In genomic region chr5:96064905-96065304, GRCh38 we compare ENCODE assay signal across 23 cellular contexts.
A peak's percentile ranks its signal among the peaks of the same experiment; 100 is the strongest.
DNase-seq lines count a peak whose midpoint lies in the region; ATAC-seq, FAIRE-seq and TF ChIP-seq lines count a peak whose summit lies in the region.
"Had no signal": no experiment of that assay in that cellular context is flagged by ENCODE, and none has a peak within 500 bp of the region (broad histone marks: within the 10 kb centered on the region; RNA-seq: fewer than 3 reads in every experiment).

No MANE protein-coding gene starts in this region.

- no peaks in the 10 kb centered on the region for H3K9me3 Mint-ChIP-seq in activated naive CD4-positive, alpha-beta T cell treated with anti-CD3 and anti-CD28 coated beads for 36 hours
- no peaks in the 10 kb centered on the region for H3K9me3 Mint-ChIP-seq in activated naive CD4-positive, alpha-beta T cell treated with anti-CD3 and anti-CD28 coated beads, Interleukin-2, amount 10 ng/mL, durations not matched to agents 7 days and 5 days
- peaks cover 4% of the 10 kb centered on the region for H3K9me3 Mint-ChIP-seq in T-helper 1 cell treated with Interleukin-12 subunit alpha and Interleukin-12 subunit beta and Interleukin-4 antibody, amounts not matched to agents 30 μg/mL and 1 μg/mL, for 36 hours
- H3K9me3 Mint-ChIP-seq in stimulated activated memory B cell treated with anti-CD40 and anti-IgM and Interleukin-4, amounts not matched to agents 10 μg/mL and 1 μg/mL and 100 μg/mL, for 72 hours: no peaks in the 10 kb centered on the region
- H3K9me3 Mint-ChIP-seq: CD4-positive, alpha-beta T cell had no signal

- H3K4me3 ChIP-seq in bronchial epithelial cell (ENCODE audit: low read depth, low read length): no peak overlapping the region
- H3K4me3 ChIP-seq: smooth muscle cell, tibial nerve had no signal

- intact Hi-C loops in activated naive CD4-positive, alpha-beta T cell treated with anti-CD3 and anti-CD28 coated beads for 36 hours (cut with micrococcal nuclease): loop anchor here (1.0 to 2.0 kb wide), 6 partner anchors 14 to 216 kb away; partner anchors contain the start of gene ELL2

- no peaks in the 10 kb centered on the region for H3K36me3 ChIP-seq in bronchial epithelial cell (ENCODE audit: control insufficient read depth, insufficient read depth, low read length)
- H3K36me3 ChIP-seq: tibial nerve had no signal

- no peaks in the 10 kb centered on the region for H3K36me3 Mint-ChIP-seq in activated naive CD4-positive, alpha-beta T cell treated with anti-CD3 and anti-CD28 coated beads for 36 hours (ENCODE audit: low read depth)
- no peaks in the 10 kb centered on the region for H3K36me3 Mint-ChIP-seq in activated naive CD4-positive, alpha-beta T cell treated with anti-CD3 and anti-CD28 coated beads, Interleukin-2, amount 10 ng/mL, durations not matched to agents 7 days and 5 days
- H3K36me3 Mint-ChIP-seq in T-helper 1 cell treated with Interleukin-12 subunit alpha and Interleukin-12 subunit beta and Interleukin-4 antibody, amounts not matched to agents 30 μg/mL and 1 μg/mL, for 36 hours (ENCODE audit: low read depth): peaks cover 2% of the 10 kb centered on the region
- H3K36me3 Mint-ChIP-seq in stimulated activated memory B cell treated with anti-CD40 and anti-IgM and Interleukin-4, amounts not matched to agents 10 μg/mL and 1 μg/mL and 100 μg/mL, for 72 hours: no peaks in the 10 kb centered on the region
- H3K36me3 Mint-ChIP-seq: activated naive CD8-positive, alpha-beta T cell treated with anti-CD3 and anti-CD28 coated beads, Interleukin-2, amount 10 ng/mL, durations not matched to agents 7 days and 5 days had no signal

- CTCF ChIA-PET in activated naive CD4-positive, alpha-beta T cell treated with anti-CD3 and anti-CD28 coated beads for 36 hours (lab: Charles Lee): interaction anchor here (0.6 to 1.3 kb wide), 2 partner anchors 13 to 165 kb away, joined by 4 to 6 read pairs; no protein-coding TSS in a partner anchor
- CTCF ChIA-PET in activated naive CD4-positive, alpha-beta T cell treated with anti-CD3 and anti-CD28 coated beads, Interleukin-2, amount 10 ng/mL, durations not matched to agents 7 days and 5 days (lab: Charles Lee): interaction anchor here (1.2 to 2.0 kb wide), 2 partner anchors 11 kb away, joined by 3 to 6 read pairs; no protein-coding TSS in a partner anchor

- peak; percentile 42 for ATAC-seq in stimulated activated memory B cell treated with anti-CD40 and anti-IgM and Interleukin-4, amounts not matched to agents 10 μg/mL and 1 μg/mL and 100 μg/mL, for 72 hours
- ATAC-seq in HG03520 (IDR thresholded peaks at IDR 0.05; ENCODE audit: unreplicated experiment): no peak
- ATAC-seq: Right ventricle myocardium inferior had no signal

- TF ChIP-seq CTCF in bronchial epithelial cell (IDR thresholded peaks at IDR 0.05; ENCODE audit: insufficient read depth, low read length, severe bottlenecking): no peak

- no peak overlapping the region for H3K4me3 Mint-ChIP-seq in activated naive CD4-positive, alpha-beta T cell treated with anti-CD3 and anti-CD28 coated beads for 36 hours
- no peak overlapping the region for H3K4me3 Mint-ChIP-seq in activated naive CD4-positive, alpha-beta T cell treated with anti-CD3 and anti-CD28 coated beads, Interleukin-2, amount 10 ng/mL, durations not matched to agents 7 days and 5 days
- H3K4me3 Mint-ChIP-seq in T-helper 1 cell treated with Interleukin-12 subunit alpha and Interleukin-12 subunit beta and Interleukin-4 antibody, amounts not matched to agents 30 μg/mL and 1 μg/mL, for 36 hours: no peak overlapping the region
- H3K4me3 Mint-ChIP-seq in stimulated activated memory B cell treated with anti-CD40 and anti-IgM and Interleukin-4, amounts not matched to agents 10 μg/mL and 1 μg/mL and 100 μg/mL, for 72 hours: no peak overlapping the region
- H3K4me3 Mint-ChIP-seq: activated naive CD8-positive, alpha-beta T cell treated with anti-CD3 and anti-CD28 coated beads, Interleukin-2, amount 10 ng/mL, durations not matched to agents 7 days and 5 days; CD4-positive, alpha-beta T cell had no signal

- FAIRE-seq in bronchial epithelial cell (lab: Jason Lieb, UNC): no peak
- FAIRE-seq in frontal cortex (lab: Jason Lieb, UNC): no peak

- peaks cover 31% of the 10 kb centered on the region for H3K4me1 Mint-ChIP-seq in activated naive CD4-positive, alpha-beta T cell treated with anti-CD3 and anti-CD28 coated beads for 36 hours (ENCODE audit: low read depth)
- no peaks in the 10 kb centered on the region for H3K4me1 Mint-ChIP-seq in activated naive CD4-positive, alpha-beta T cell treated with anti-CD3 and anti-CD28 coated beads, Interleukin-2, amount 10 ng/mL, durations not matched to agents 7 days and 5 days
- peaks cover 24% of the 10 kb centered on the region for H3K4me1 Mint-ChIP-seq in T-helper 1 cell treated with Interleukin-12 subunit alpha and Interleukin-12 subunit beta and Interleukin-4 antibody, amounts not matched to agents 30 μg/mL and 1 μg/mL, for 36 hours (ENCODE audit: low read depth)
- peaks cover 6% of the 10 kb centered on the region for H3K4me1 Mint-ChIP-seq in stimulated activated memory B cell treated with anti-CD40 and anti-IgM and Interleukin-4, amounts not matched to agents 10 μg/mL and 1 μg/mL and 100 μg/mL, for 72 hours

- H3K27ac Mint-ChIP-seq in activated naive CD4-positive, alpha-beta T cell treated with anti-CD3 and anti-CD28 coated beads for 36 hours: peak overlapping the region; percentile 71
- H3K27ac Mint-ChIP-seq in activated naive CD4-positive, alpha-beta T cell treated with anti-CD3 and anti-CD28 coated beads, Interleukin-2, amount 10 ng/mL, durations not matched to agents 7 days and 5 days: no peak overlapping the region
- peak overlapping the region; percentile 62 for H3K27ac Mint-ChIP-seq in T-helper 1 cell treated with Interleukin-12 subunit alpha and Interleukin-12 subunit beta and Interleukin-4 antibody, amounts not matched to agents 30 μg/mL and 1 μg/mL, for 36 hours
- no peak overlapping the region for H3K27ac Mint-ChIP-seq in stimulated activated memory B cell treated with anti-CD40 and anti-IgM and Interleukin-4, amounts not matched to agents 10 μg/mL and 1 μg/mL and 100 μg/mL, for 72 hours
- H3K27ac Mint-ChIP-seq: activated naive CD8-positive, alpha-beta T cell treated with anti-CD3 and anti-CD28 coated beads, Interleukin-2, amount 10 ng/mL, durations not matched to agents 7 days and 5 days; CD4-positive, alpha-beta T cell had no signal

- no peaks in the 10 kb centered on the region for H3K27me3 Mint-ChIP-seq in activated naive CD4-positive, alpha-beta T cell treated with anti-CD3 and anti-CD28 coated beads for 36 hours (ENCODE audit: low read depth)
- H3K27me3 Mint-ChIP-seq in activated naive CD4-positive, alpha-beta T cell treated with anti-CD3 and anti-CD28 coated beads, Interleukin-2, amount 10 ng/mL, durations not matched to agents 7 days and 5 days: no peaks in the 10 kb centered on the region
- H3K27me3 Mint-ChIP-seq in T-helper 1 cell treated with Interleukin-12 subunit alpha and Interleukin-12 subunit beta and Interleukin-4 antibody, amounts not matched to agents 30 μg/mL and 1 μg/mL, for 36 hours (ENCODE audit: low read depth): no peaks in the 10 kb centered on the region
- H3K27me3 Mint-ChIP-seq in stimulated activated memory B cell treated with anti-CD40 and anti-IgM and Interleukin-4, amounts not matched to agents 10 μg/mL and 1 μg/mL and 100 μg/mL, for 72 hours: no peaks in the 10 kb centered on the region
- H3K27me3 Mint-ChIP-seq: activated naive CD8-positive, alpha-beta T cell treated with anti-CD3 and anti-CD28 coated beads, Interleukin-2, amount 10 ng/mL, durations not matched to agents 7 days and 5 days; CD4-positive, alpha-beta T cell had no signal

- DNase-seq in activated naive CD4-positive, alpha-beta T cell treated with anti-CD3 and anti-CD28 coated beads for 36 hours: no peak
- no peak for DNase-seq in activated naive CD4-positive, alpha-beta T cell treated with anti-CD3 and anti-CD28 coated beads, Interleukin-2, amount 10 ng/mL, durations not matched to agents 7 days and 5 days
- DNase-seq in bronchial epithelial cell (ENCODE audit: low read depth): peak; percentile 53
- no peak for DNase-seq in NOMO-1 (lab: John Stamatoyannopoulos, UW; ENCODE audit: unreplicated experiment in 2 of 2)
- no peak for DNase-seq in frontal cortex (ENCODE audit: low spot score in 2 of 2)
- DNase-seq: activated CD4-positive, alpha-beta T cell treated with anti-CD3 and anti-CD28 coated beads for 4 hours; activated CD8-positive, alpha-beta memory T cell treated with anti-CD3 and anti-CD28 coated beads, Interleukin-2, amount 50 U/mL, for 4 hours; activated naive CD8-positive, alpha-beta T cell treated with anti-CD3 and anti-CD28 coated beads, Interleukin-2, amount 10 ng/mL, durations not matched to agents 7 days and 5 days; CD4-positive, alpha-beta T cell; DMS153; effector CD4-positive, alpha-beta T cell; GDM1; H7; NCI-H2107; nucleus accumbens; stimulated activated naive CD4-positive, alpha-beta T cell treated with Interleukin-2 at 50 U/mL for 16 hours; SW 1271 had no signal

- H3K27me3 ChIP-seq in bronchial epithelial cell (ENCODE audit: control insufficient read depth, insufficient read depth, low read length): no peaks in the 10 kb centered on the region
- H3K27me3 ChIP-seq: tibial nerve had no signal

Comparison
In these comparisons a context has a peak if more than half of its experiments do, and no peak if none do; other contexts are left out.
1. H3K27ac Mint-ChIP-seq: peak in activated naive CD4-positive, alpha-beta T cell treated with anti-CD3 and anti-CD28 coated beads for 36 hours (single experiment) and T-helper 1 cell treated with Interleukin-12 subunit alpha and Interleukin-12 subunit beta and Interleukin-4 antibody, amounts not matched to agents 30 μg/mL and 1 μg/mL, for 36 hours (single experiment); none in activated naive CD4-positive, alpha-beta T cell treated with anti-CD3 and anti-CD28 coated beads, Interleukin-2, amount 10 ng/mL, durations not matched to agents 7 days and 5 days (single experiment) and stimulated activated memory B cell treated with anti-CD40 and anti-IgM and Interleukin-4, amounts not matched to agents 10 μg/mL and 1 μg/mL and 100 μg/mL, for 72 hours (single experiment).